In genomic region chr4:123350726-123351125, GRCh38 we compare ENCODE assay signal across 1 cellular context.
TF ChIP-seq lines count a peak whose summit lies in the region.

No MANE protein-coding gene starts in this region.

TF ChIP-seq in GM23338, 12 proteins besides CTCF, POLR2A, EP300 and RAD21 (continued from another document):
- TF ChIP-seq NANOG (IDR thresholded peaks at IDR 0.05; ENCODE audit: borderline replicate concordance) (no peak), ZNF331 (CRISPR knock-in tag; IDR thresholded peaks at IDR 0.05; ENCODE audit: low read depth) (no peak)
